ENCODE assay signal across 24 cellular contexts in the genomic region with DNA sequence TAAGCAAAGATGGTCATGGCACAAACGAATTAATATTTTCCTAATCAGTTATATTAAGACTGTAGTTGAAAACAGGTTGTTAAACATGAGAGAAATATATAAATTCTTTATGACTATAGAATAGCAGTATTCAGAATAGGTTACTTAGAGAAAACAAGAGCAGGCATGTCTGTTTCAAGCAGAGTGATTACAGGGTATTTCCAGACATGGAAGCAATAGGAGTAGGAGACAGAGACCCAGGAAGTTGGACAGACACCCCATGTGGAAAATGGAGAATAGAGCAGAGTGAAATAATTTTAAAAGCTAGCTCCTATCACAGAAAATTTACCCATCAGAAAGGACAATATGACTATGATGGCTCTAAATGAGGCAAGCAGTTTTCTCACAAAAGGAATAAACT.
DNase-seq lines count a peak whose midpoint lies in the region; ATAC-seq, FAIRE-seq and TF ChIP-seq lines count a peak whose summit lies in the region.
"Had no signal": no experiment of that assay in that cellular context is flagged by ENCODE, and none has a peak within 500 bp of the region (broad histone marks: within the 10 kb centered on the region; RNA-seq: fewer than 3 reads in every experiment).

No MANE protein-coding gene starts in this region.

- no peak overlapping the region for H4K91ac ChIP-seq in H1 (replicated peaks; ENCODE audit: insufficient read length, low read length)
- no peak overlapping the region for H4K91ac ChIP-seq in neuronal stem cell (ENCODE audit: low read depth, low read length, poor library complexity)

- H2AK5ac ChIP-seq in H1 (ENCODE audit: low read depth, low read length) (no peak overlapping the region), neuronal stem cell (ENCODE audit: low read depth, low read length) (no peak overlapping the region)

- H3K9me2 ChIP-seq in GM23338 (ENCODE audit: insufficient read depth), result peaks cover 6% of the 10 kb centered on the region

- H3K9ac ChIP-seq in H1 (replicated peaks in 1 of 4; ENCODE audit: extremely low read depth in 1 of 4, low read depth in 3 of 4, low read length in 3 of 4), result no peak overlapping the region
- no peak overlapping the region for H3K9ac ChIP-seq in neuronal stem cell (ENCODE audit: low read depth, low read length, poor library complexity)
- H3K9ac ChIP-seq: BLaER1 treated with 17β-estradiol and CSF1 and Interleukin-3, amounts not matched to agents 10 nM and 100 nM had no signal

- H3K4me1 Mint-ChIP-seq in GM23338, result peaks cover 6% of the 10 kb centered on the region; the same call in 2 of the 3 replicates
- H3K4me1 Mint-ChIP-seq: CD14-positive monocyte; CD8-positive, alpha-beta memory T cell had no signal

- H2BK12ac ChIP-seq in H1 (ENCODE audit: low read depth, low read length), result no peak overlapping the region
- H2BK12ac ChIP-seq in neuronal stem cell (ENCODE audit: low read length), result no peak overlapping the region

- FAIRE-seq in H1 (lab: Jason Lieb, UNC), result no peak
- FAIRE-seq: A549, GM12891 had no signal

- H4K8ac ChIP-seq in H1 (ENCODE audit: extremely low read depth, insufficient read depth, low read length) (no peak overlapping the region), neuronal stem cell (ENCODE audit: low read depth, low read length) (no peak overlapping the region)

- H3K27ac Mint-ChIP-seq in GM23338, result no peak overlapping the region
- H3K27ac Mint-ChIP-seq: CD14-positive monocyte; CD4-positive, alpha-beta T cell; CD8-positive, alpha-beta memory T cell had no signal

- H3K4ac ChIP-seq in H1 (replicated peaks; ENCODE audit: insufficient read length, low read depth, low read length) (no peak overlapping the region), neuronal stem cell (ENCODE audit: low read length) (no peak overlapping the region)

- no peak for TF ChIP-seq POLR2A in H1 (IDR thresholded peaks at IDR 0.05; ENCODE audit: control extremely low read depth in 1 of 2, low read depth in 2 of 2, low read length in 2 of 2)

- H3K14ac ChIP-seq in H1 (ENCODE audit: insufficient read length), result no peak overlapping the region
- H3K14ac ChIP-seq in neuronal stem cell (ENCODE audit: low read length), result no peak overlapping the region

- H2BK20ac ChIP-seq in H1 (ENCODE audit: low read length), result no peak overlapping the region

- H2BK120ac ChIP-seq in H1 (replicated peaks; ENCODE audit: low read depth, low read length) (no peak overlapping the region), neuronal stem cell (ENCODE audit: low read depth, low read length) (no peak overlapping the region)

- no peak overlapping the region for H3K23ac ChIP-seq in H1 (ENCODE audit: insufficient read length)
- H3K23ac ChIP-seq in neuronal stem cell (ENCODE audit: low read depth, low read length, poor library complexity), result no peak overlapping the region

- CTCF ChIA-PET in H1 (lab: Charles Lee; ENCODE audit: partially characterized antibody), result no interaction called here

- H3K4me1 ChIP-seq in GM23338 (ENCODE audit: insufficient read depth) (no peaks in the 10 kb centered on the region), RWPE2 (ENCODE audit: insufficient read depth, poor library complexity, severe bottlenecking) (peaks cover 12% of the 10 kb centered on the region), H1 (replicated peaks in 1 of 4; ENCODE audit: control insufficient read depth in 3 of 4, insufficient read depth in 4 of 4, low read length in 3 of 4) (peaks cover 0 to 3% (median 0%) of the 10 kb centered on the region in 4 experiments; a peak in 1 of 7 replicates), neuronal stem cell (ENCODE audit: control insufficient read depth in 2 of 2, insufficient read depth in 1 of 2, low read depth in 1 of 2, low read length in 2 of 2) (peaks cover 0 to 3% of the 10 kb centered on the region in 2 donors)
- H3K4me1 ChIP-seq: A549; BE2C; BLaER1 treated with 17β-estradiol and CSF1 and Interleukin-3, amounts not matched to agents 10 nM and 100 nM had no signal

- no peaks in the 10 kb centered on the region for H3K79me1 ChIP-seq in H1 (ENCODE audit: low read depth, low read length)
- no peaks in the 10 kb centered on the region for H3K79me1 ChIP-seq in neuronal stem cell (ENCODE audit: low read depth, low read length)

- no peaks in the 10 kb centered on the region for H3K9me3 ChIP-seq in RWPE2 (ENCODE audit: severe bottlenecking)
- no peaks in the 10 kb centered on the region for H3K9me3 ChIP-seq in H1 (ENCODE audit: insufficient read depth in 2 of 2, low read depth in 1 of 2, low read length in 1 of 2)
- H3K9me3 ChIP-seq in neuronal stem cell (replicated peaks in 1 of 2; ENCODE audit: control insufficient read depth in 2 of 2, insufficient read depth in 1 of 2, low read depth in 1 of 2, low read length in 2 of 2), result no peaks in the 10 kb centered on the region
- H3K9me3 ChIP-seq: A549; BE2C; BLaER1 treated with 17β-estradiol and CSF1 and Interleukin-3, amounts not matched to agents 10 nM and 100 nM had no signal

- POLR2A ChIA-PET in H1 (lab: Charles Lee; ENCODE audit: partially characterized antibody), result no interaction called here

- H3K36me3 ChIP-seq in GM23338 (ENCODE audit: insufficient read depth), result no peaks in the 10 kb centered on the region
- H3K36me3 ChIP-seq in RWPE2 (ENCODE audit: low read depth), result no peaks in the 10 kb centered on the region
- H3K36me3 ChIP-seq in H1 (ENCODE audit: control insufficient read depth in 2 of 4, insufficient read depth in 4 of 4, low read length in 3 of 4), result no peaks in the 10 kb centered on the region
- no peaks in the 10 kb centered on the region for H3K36me3 ChIP-seq in neuronal stem cell (replicated peaks in 1 of 2; ENCODE audit: control insufficient read depth in 2 of 2, insufficient read depth in 2 of 2, low read length in 2 of 2)
- H3K36me3 ChIP-seq: BE2C; BLaER1 treated with 17β-estradiol and CSF1 and Interleukin-3, amounts not matched to agents 10 nM and 100 nM had no signal

- H3K4me2 ChIP-seq in GM23338 (no peak overlapping the region), H1 (ENCODE audit: insufficient read depth in 1 of 2, low read depth in 2 of 2, low read length in 2 of 2) (no peak overlapping the region), neuronal stem cell (ENCODE audit: insufficient read depth, low read length, poor library complexity, severe bottlenecking) (no peak overlapping the region)
- H3K4me2 ChIP-seq: A549; BLaER1 treated with 17β-estradiol and CSF1 and Interleukin-3, amounts not matched to agents 10 nM and 100 nM had no signal

- TF ChIP-seq CTCF in GM23338 (conservative IDR thresholded peaks at IDR 0.05; ENCODE audit: low read depth in 2 of 2) (no peak), RWPE2 (IDR thresholded peaks at IDR 0.05; ENCODE audit: poor library complexity, severe bottlenecking) (no peak), H1 (IDR thresholded peaks at IDR 0.05; ENCODE audit: control extremely low read depth in 1 of 3, insufficient read depth in 1 of 3, low read depth in 1 of 3, low read length in 3 of 3) (no peak)

- no peak overlapping the region for H3K56ac ChIP-seq in H1 (replicated peaks; ENCODE audit: insufficient read length, low read depth, low read length)

- no peaks in the 10 kb centered on the region for H3F3A ChIP-seq in GM23338 (replicated peaks; ENCODE audit: low read depth)

- 93% methylated on average over 1 of the region's 1 CpG; no CpG with 5 or more reads in 1 of the 2 experiments for WGBS in H1 (ENCODE audit: extremely low coverage in 1 of 2, insufficient coverage in 1 of 2, insufficient read length in 1 of 2, insufficient replicate concordance in 2 of 2, low coverage in 1 of 2, low lambda C conversion rate in 2 of 2, missing lambda C conversion rate in 1 of 2), 2 experiments
- WGBS in neuronal stem cell (ENCODE audit: extremely low coverage in 2 of 2, insufficient read length in 2 of 2, insufficient replicate concordance in 1 of 2), 2 donors, result no CpG with 5 or more reads among the region's 1 CpG

- no peak for TF ChIP-seq EP300 in H1 (IDR thresholded peaks at IDR 0.05; ENCODE audit: borderline replicate concordance in 1 of 2, low read depth in 2 of 2, low read length in 2 of 2)

- H4K5ac ChIP-seq in H1 (ENCODE audit: insufficient read length, low read depth, low read length), result no peak overlapping the region

- H3K18ac ChIP-seq in H1 (ENCODE audit: extremely low read depth, low read length), result no peak overlapping the region
- no peak overlapping the region for H3K18ac ChIP-seq in neuronal stem cell (ENCODE audit: low read length)

- H3K4me3 Mint-ChIP-seq in GM23338, result no peak overlapping the region
- H3K4me3 Mint-ChIP-seq: CD14-positive monocyte; CD4-positive, alpha-beta T cell; CD8-positive, alpha-beta memory T cell; H9 had no signal

- no peak for ATAC-seq in GM23338
- peak; percentile 54; the same call in 2 of the 3 replicates for ATAC-seq in RWPE2 (ENCODE audit: low read depth)
- ATAC-seq: A549, HCT116 had no signal

- H3K27me3 Mint-ChIP-seq in GM23338 (ENCODE audit: insufficient read depth, low read depth, poor library complexity), result no peaks in the 10 kb centered on the region
- H3K27me3 Mint-ChIP-seq: CD4-positive, alpha-beta T cell; CD8-positive, alpha-beta memory T cell had no signal

- H3K79me2 ChIP-seq in GM23338 (replicated peaks; ENCODE audit: insufficient read depth) (no peaks in the 10 kb centered on the region), H1 (ENCODE audit: control insufficient read depth in 1 of 2, insufficient read depth in 2 of 2, low read length in 2 of 2) (no peaks in the 10 kb centered on the region)

- H3K9me3 Mint-ChIP-seq in GM23338, result peaks cover 2% of the 10 kb centered on the region; the same call in 1 of the 3 replicates

- H2BK5ac ChIP-seq in H1 (ENCODE audit: low read depth, low read length) (no peak overlapping the region), neuronal stem cell (ENCODE audit: low read length) (no peak overlapping the region)

- H4K20me1 ChIP-seq in GM23338 (replicated peaks; ENCODE audit: insufficient read depth) (no peaks in the 10 kb centered on the region), H1 (replicated peaks in 1 of 2; ENCODE audit: control insufficient read depth in 1 of 2, insufficient read depth in 2 of 2, low read length in 2 of 2) (no peaks in the 10 kb centered on the region)
- H4K20me1 ChIP-seq: BLaER1 treated with 17β-estradiol and CSF1 and Interleukin-3, amounts not matched to agents 10 nM and 100 nM had no signal

- DNase-seq in GM23338 (ENCODE audit: low spot score) (no peak), RWPE2 (ENCODE audit: low spot score) (no peak), H1 (ENCODE audit: low read depth in 1 of 2, low spot score in 2 of 2) (no peak), neuronal stem cell (ENCODE audit: low spot score) (no peak), hepatic stellate cell (ENCODE audit: low spot score) (no peak), cerebellum (ENCODE audit: low spot score) (no peak), COLO668 (lab: John Stamatoyannopoulos, UW; ENCODE audit: unreplicated experiment) (no peak)
- DNase-seq: 8988T; ACHN; AML-193; BE2C; Calu3; CD4-positive, alpha-beta T cell; CD8-positive, alpha-beta memory T cell; COR-L47; DMS53; DMS79 treated with DMSO at 0.1 percent for 48 hours; GF-D8; H9 had no signal

- H3K4me3 ChIP-seq in GM23338, result no peak overlapping the region
- H3K4me3 ChIP-seq in RWPE2 (ENCODE audit: severe bottlenecking), result no peak overlapping the region
- no peak overlapping the region for H3K4me3 ChIP-seq in H1 (ENCODE audit: extremely low read depth in 1 of 4, insufficient read depth in 2 of 4, low read depth in 3 of 4, low read length in 4 of 4)
- no peak overlapping the region for H3K4me3 ChIP-seq in neuronal stem cell (ENCODE audit: low read length in 2 of 2)
- H3K4me3 ChIP-seq: A549; BLaER1 treated with 17β-estradiol and CSF1 and Interleukin-3, amounts not matched to agents 10 nM and 100 nM had no signal

- H3K27me3 ChIP-seq in GM23338 (ENCODE audit: insufficient read depth) (no peaks in the 10 kb centered on the region), RWPE2 (ENCODE audit: insufficient read depth, poor library complexity, severe bottlenecking) (no peaks in the 10 kb centered on the region), H1 (replicated peaks in 1 of 4; ENCODE audit: control insufficient read depth in 3 of 4, extremely low read depth in 1 of 4, insufficient read depth in 3 of 4, low read length in 3 of 4) (no peaks in the 10 kb centered on the region), neuronal stem cell (ENCODE audit: control insufficient read depth in 3 of 3, insufficient read depth in 3 of 3, low read depth in 1 of 3, low read length in 3 of 3) (no peaks in the 10 kb centered on the region)
- H3K27me3 ChIP-seq: BE2C; BLaER1 treated with 17β-estradiol and CSF1 and Interleukin-3, amounts not matched to agents 10 nM and 100 nM had no signal

- H2BK15ac ChIP-seq in H1 (ENCODE audit: low read length) (no peak overlapping the region), neuronal stem cell (ENCODE audit: low read length) (no peak overlapping the region)

- no peaks in the 10 kb centered on the region for H3K36me3 Mint-ChIP-seq in GM23338 (ENCODE audit: low read depth)
- H3K36me3 Mint-ChIP-seq: CD14-positive monocyte; CD8-positive, alpha-beta memory T cell had no signal

- no peaks in the 10 kb centered on the region for H3K23me2 ChIP-seq in H1 (ENCODE audit: low read depth, low read length)

- H2AFZ ChIP-seq in GM23338, result peak overlapping the region; percentile 4; the same call in 1 of the 2 replicates
- 0 out of 2 replicates have a peak overlapping the region, but pooled peaks have one; percentile 13 for H2AFZ ChIP-seq in H1 (ENCODE audit: low read length)
- peak overlapping the region; percentile 3 for H2AFZ ChIP-seq in neuronal stem cell (ENCODE audit: low read length)

- no peak for TF ChIP-seq RAD21 in H1 (IDR thresholded peaks at IDR 0.05 in 1 of 2, conservative IDR thresholded peaks at IDR 0.05 in 1 of 2; ENCODE audit: low read depth in 2 of 2, low read length in 2 of 2)

- H3K27ac ChIP-seq in GM23338 (ENCODE audit: low read depth), result 0 out of 2 replicates have a peak overlapping the region, but pooled peaks have one; percentile 20
- no peak overlapping the region for H3K27ac ChIP-seq in RWPE2 (ENCODE audit: poor library complexity, severe bottlenecking)
- no peak overlapping the region for H3K27ac ChIP-seq in H1 (ENCODE audit: low read depth, low read length)
- H3K27ac ChIP-seq in neuronal stem cell (replicated peaks; ENCODE audit: low read length), result no peak overlapping the region
- H3K27ac ChIP-seq: A549; BLaER1 treated with 17β-estradiol and CSF1 and Interleukin-3, amounts not matched to agents 10 nM and 100 nM had no signal
